8 cellular contexts compared by ENCODE assay signal in genomic region chr13:60267498-60268202, GRCh38.
DNase-seq lines count a peak whose midpoint lies in the region; ATAC-seq and TF ChIP-seq lines count a peak whose summit lies in the region.

No MANE protein-coding gene starts in this region.

- intact Hi-C loops in mammary epithelial cell (cut with micrococcal nuclease) = no loop called here

- in situ Hi-C loops in mammary epithelial cell (cut with MboI; ENCODE audit: low sequenced_read_pairs in 2 of 2) = no loop called here

- no peaks in the 10 kb centered on the region for H3K27me3 ChIP-seq in BLaER1 treated with 17β-estradiol and CSF1 and Interleukin-3, amounts not matched to agents 10 nM and 100 nM
- H3K27me3 ChIP-seq in mammary epithelial cell (ENCODE audit: insufficient read depth, low read length) = no peaks in the 10 kb centered on the region

- peaks cover 0 to 12% (median 3%) of the 10 kb centered on the region in 11 experiments; a peak in 7 of 22 replicates for H3K9me3 ChIP-seq in BLaER1 treated with 17β-estradiol and CSF1 and Interleukin-3, amounts not matched to agents 10 nM and 100 nM (replicated peaks in 1 of 11)
- H3K9me3 ChIP-seq in KOPT-K1 (ENCODE audit: insufficient read depth, low read length, poor library complexity, severe bottlenecking) (peaks cover 8% of the 10 kb centered on the region), mammary epithelial cell (replicated peaks; ENCODE audit: insufficient read depth, low read length) (no peaks in the 10 kb centered on the region)

- peak overlapping the region; percentile 49 to 78 (median 70) for H3K9ac ChIP-seq in BLaER1 treated with 17β-estradiol and CSF1 and Interleukin-3, amounts not matched to agents 10 nM and 100 nM
- no peak overlapping the region for H3K9ac ChIP-seq in mammary epithelial cell (ENCODE audit: insufficient read depth, low read length)

- peaks cover 0 to 18% (median 6%) of the 10 kb centered on the region in 10 experiments; a peak in 13 of 20 replicates for H3K4me1 ChIP-seq in BLaER1 treated with 17β-estradiol and CSF1 and Interleukin-3, amounts not matched to agents 10 nM and 100 nM
- no peaks in the 10 kb centered on the region for H3K4me1 ChIP-seq in mammary epithelial cell (ENCODE audit: insufficient read depth, low read length)

- WGBS in mammary epithelial cell (ENCODE audit: low coverage, missing lambda C conversion rate) = 38% methylated on average over 17 of the region's 24 CpGs

- ATAC-seq in GM19452 (IDR thresholded peaks at IDR 0.05; ENCODE audit: unreplicated experiment) (peak; percentile 68), GM18873 (IDR thresholded peaks at IDR 0.05; ENCODE audit: low FRiP score, unreplicated experiment) (no peak)

- H3K27ac ChIP-seq in BLaER1 treated with 17β-estradiol and CSF1 and Interleukin-3, amounts not matched to agents 10 nM and 100 nM = peak overlapping the region in 9 of 11 experiments; percentile 2 to 55 (median 27); a peak in 10 of 22 replicates
- peak overlapping the region; percentile 75 for H3K27ac ChIP-seq in KOPT-K1 (ENCODE audit: low read depth, low read length, poor library complexity, severe bottlenecking)
- no peak overlapping the region for H3K27ac ChIP-seq in mammary epithelial cell (ENCODE audit: insufficient read depth, low read depth, low read length)

- H3K4me2 ChIP-seq in BLaER1 treated with 17β-estradiol and CSF1 and Interleukin-3, amounts not matched to agents 10 nM and 100 nM = peak overlapping the region; percentile 75 to 90 (median 87)
- H3K4me2 ChIP-seq in mammary epithelial cell (ENCODE audit: insufficient read depth, low read depth, low read length) = peak overlapping the region; percentile 52

- H3K36me3 ChIP-seq in BLaER1 treated with 17β-estradiol and CSF1 and Interleukin-3, amounts not matched to agents 10 nM and 100 nM = no peaks in the 10 kb centered on the region
- H3K36me3 ChIP-seq in KOPT-K1 (ENCODE audit: insufficient read depth, low read length) = no peaks in the 10 kb centered on the region
- H3K36me3 ChIP-seq in mammary epithelial cell (ENCODE audit: insufficient read depth, low read length) = no peaks in the 10 kb centered on the region

- CTCF ChIA-PET in mammary epithelial cell (lab: Charles Lee; ENCODE audit: low non-redundant PET) (no interaction called here), GM10248 (lab: Yijun Ruan, JAX) (no interaction called here)

- TF ChIP-seq CTCF in mammary epithelial cell (conservative IDR thresholded peaks at IDR 0.05 in 1 of 2, IDR thresholded peaks at IDR 0.05 in 1 of 2; ENCODE audit: extremely low read depth in 1 of 2, insufficient read depth in 1 of 2, low read depth in 1 of 2, low read length in 2 of 2) (no peak), GM10248 (IDR thresholded peaks at IDR 0.05; ENCODE audit: control extremely low read depth, extremely low read depth, low read depth, missing control alignments) (no peak)

- dilution Hi-C loops in mammary epithelial cell (cut with HindIII; ENCODE audit: low sequenced_read_pairs) = no loop called here

- no TSS peak for BruUV-seq in mammary epithelial cell (replicated peaks; lab: Mats Ljungman, UMichigan)

- DNase-seq in mammary epithelial cell (no peak), mucosa of gallbladder (ENCODE audit: low spot score) (peak; percentile 15), GM10248 (ENCODE audit: extremely low spot score) (no peak), DMS114 treated with DMSO at 0.1 percent for 48 hours (lab: John Stamatoyannopoulos, UW; ENCODE audit: unreplicated experiment) (no peak)

- H4K20me1 ChIP-seq in BLaER1 treated with 17β-estradiol and CSF1 and Interleukin-3, amounts not matched to agents 10 nM and 100 nM = no peaks in the 10 kb centered on the region
- H4K20me1 ChIP-seq in mammary epithelial cell (ENCODE audit: insufficient read depth, low read length) = no peaks in the 10 kb centered on the region

- no peaks in the 10 kb centered on the region for H3K79me2 ChIP-seq in mammary epithelial cell (ENCODE audit: insufficient read depth, low read length)

- H3K4me3 ChIP-seq in BLaER1 treated with 17β-estradiol and CSF1 and Interleukin-3, amounts not matched to agents 10 nM and 100 nM = peak overlapping the region; percentile 66 to 81 (median 70)
- H3K4me3 ChIP-seq in mammary epithelial cell (replicated peaks in 1 of 3; ENCODE audit: insufficient read depth in 1 of 3, low read depth in 2 of 3, low read length in 3 of 3) = peak overlapping the region; percentile 48 to 54 (median 52)

- POLR2A ChIA-PET in GM10248 (lab: Yijun Ruan, JAX) = no interaction called here

- H2AFZ ChIP-seq in mammary epithelial cell (ENCODE audit: low read depth, low read length) = peak overlapping the region; percentile 84
